In genomic region chr7:35186751-35187150, GRCh38 we compare ENCODE assay signal across 8 cellular contexts.
DNase-seq lines count a peak whose midpoint lies in the region; ATAC-seq, FAIRE-seq and TF ChIP-seq lines count a peak whose summit lies in the region.
"Not testable (repeated sequence)": the region's sequence is repeated elsewhere in the genome, so short reads cannot be mapped to it uniquely, and the experiment has no call there.

No MANE protein-coding gene starts in this region.

- not testable (repeated sequence) for H3K4me3 ChIP-seq in CD8-positive, alpha-beta memory T cell (ENCODE audit: low read length)
- H3K4me3 ChIP-seq in HUES48 (ENCODE audit: low read depth, low read length), result peak overlapping the region; percentile 56
- H3K4me3 ChIP-seq in RWPE2 (ENCODE audit: severe bottlenecking), result peak overlapping the region; percentile 18
- peak overlapping the region; percentile 8 to 34 (median 11) for H3K4me3 ChIP-seq in endothelial cell of umbilical vein (replicated peaks in 1 of 3; ENCODE audit: insufficient read depth in 1 of 3, low read depth in 1 of 3, low read length in 3 of 3)
- H3K4me3 ChIP-seq in iPS-20b (ENCODE audit: low read length), result peak overlapping the region; percentile 69
- H3K4me3 ChIP-seq in neural progenitor cell, result peak overlapping the region; percentile 56
- peak overlapping the region in 4 of 5 donors; percentile 36 to 75 (median 52) for H3K4me3 ChIP-seq in subcutaneous abdominal adipose tissue (ENCODE audit: low read depth in 1 of 5, low read length in 5 of 5)

- H3K27me3 Mint-ChIP-seq in CD8-positive, alpha-beta memory T cell, result peaks cover 15 to 24% of the 10 kb centered on the region in 2 donors
- peaks cover 37% of the 10 kb centered on the region for H3K27me3 Mint-ChIP-seq in activated naive CD4-positive, alpha-beta T cell treated with anti-CD3 and anti-CD28 coated beads, Interleukin-2, amount 10 ng/mL, durations not matched to agents 7 days and 5 days
- H3K27me3 Mint-ChIP-seq in neural progenitor cell (ENCODE audit: insufficient read depth, low read depth), result peaks cover 17% of the 10 kb centered on the region

- H3F3A ChIP-seq in neural progenitor cell (ENCODE audit: low read depth), result not testable (repeated sequence)

- not testable (repeated sequence) for H3K9ac ChIP-seq in HUES48 (ENCODE audit: low read depth, low read length); endothelial cell of umbilical vein (replicated peaks; ENCODE audit: extremely low read depth, insufficient read depth, low read length); iPS-20b (ENCODE audit: low read depth, low read length); neural progenitor cell; subcutaneous abdominal adipose tissue (ENCODE audit: low read length in 5 of 5)

- H3K4me2 ChIP-seq in endothelial cell of umbilical vein (ENCODE audit: insufficient read depth, low read length), result peak overlapping the region; percentile 64
- peak overlapping the region; percentile 76 for H3K4me2 ChIP-seq in neural progenitor cell

- not testable (repeated sequence) for DNase-seq in CD8-positive, alpha-beta memory T cell; RWPE2 (ENCODE audit: low spot score); activated naive CD4-positive, alpha-beta T cell treated with anti-CD3 and anti-CD28 coated beads, Interleukin-2, amount 10 ng/mL, durations not matched to agents 7 days and 5 days
- DNase-seq in endothelial cell of umbilical vein (ENCODE audit: low read depth, low spot score) (peak; percentile 21), neural progenitor cell (ENCODE audit: low spot score) (peak; percentile 41)

- peak overlapping the region in 6 of 7 donors; percentile 9 to 75 (median 57) for H3K4me3 Mint-ChIP-seq in CD8-positive, alpha-beta memory T cell
- peak overlapping the region; percentile 29 for H3K4me3 Mint-ChIP-seq in activated naive CD4-positive, alpha-beta T cell treated with anti-CD3 and anti-CD28 coated beads, Interleukin-2, amount 10 ng/mL, durations not matched to agents 7 days and 5 days
- H3K4me3 Mint-ChIP-seq in neural progenitor cell, result peak overlapping the region; percentile 82

- H3K4me1 Mint-ChIP-seq in CD8-positive, alpha-beta memory T cell, result peaks cover 6 to 20% (median 8%) of the 10 kb centered on the region in 3 donors
- peaks cover 14% of the 10 kb centered on the region for H3K4me1 Mint-ChIP-seq in activated naive CD4-positive, alpha-beta T cell treated with anti-CD3 and anti-CD28 coated beads, Interleukin-2, amount 10 ng/mL, durations not matched to agents 7 days and 5 days
- peaks cover 12% of the 10 kb centered on the region for H3K4me1 Mint-ChIP-seq in neural progenitor cell

- intact Hi-C loops in endothelial cell of umbilical vein (cut with micrococcal nuclease), result loop anchor here (10.0 kb wide), 2 partner anchors 152 to 438 kb away; partner anchors contain the start of gene DPY19L1

- H3K9me3 ChIP-seq in CD8-positive, alpha-beta memory T cell (ENCODE audit: low read length); HUES48 (ENCODE audit: control insufficient read depth, insufficient read depth, low read length); RWPE2 (ENCODE audit: severe bottlenecking); endothelial cell of umbilical vein (replicated peaks; ENCODE audit: control insufficient read depth, insufficient read depth, low read length); iPS-20b (ENCODE audit: insufficient read depth, low read depth, low read length); neural progenitor cell (ENCODE audit: low read depth); subcutaneous abdominal adipose tissue (ENCODE audit: control insufficient read depth in 5 of 5, low read length in 5 of 5): not testable (repeated sequence)

- not testable (repeated sequence) for FAIRE-seq in endothelial cell of umbilical vein (lab: Jason Lieb, UNC)

- H3K36me3 Mint-ChIP-seq in CD8-positive, alpha-beta memory T cell; activated naive CD4-positive, alpha-beta T cell treated with anti-CD3 and anti-CD28 coated beads, Interleukin-2, amount 10 ng/mL, durations not matched to agents 7 days and 5 days; neural progenitor cell: not testable (repeated sequence)

- H3K9me3 Mint-ChIP-seq in CD8-positive, alpha-beta memory T cell; activated naive CD4-positive, alpha-beta T cell treated with anti-CD3 and anti-CD28 coated beads, Interleukin-2, amount 10 ng/mL, durations not matched to agents 7 days and 5 days; neural progenitor cell: not testable (repeated sequence)

- H2AFZ ChIP-seq in endothelial cell of umbilical vein (ENCODE audit: low read depth, low read length) (peak overlapping the region; percentile 59), neural progenitor cell (replicated peaks) (peak overlapping the region; percentile 98)

- not testable (repeated sequence) for BruUV-seq in endothelial cell of umbilical vein (replicated peaks; lab: Mats Ljungman, UMichigan)

- H3K27ac Mint-ChIP-seq in CD8-positive, alpha-beta memory T cell; activated naive CD4-positive, alpha-beta T cell treated with anti-CD3 and anti-CD28 coated beads, Interleukin-2, amount 10 ng/mL, durations not matched to agents 7 days and 5 days; neural progenitor cell: not testable (repeated sequence)

- dilution Hi-C loops in endothelial cell of umbilical vein (cut with MboI; ENCODE audit: extremely low pct_ligation_motif_present, low sequenced_read_pairs), result not testable (repeated sequence)

- not testable (repeated sequence) for H3K27me3 ChIP-seq in CD8-positive, alpha-beta memory T cell (ENCODE audit: insufficient read depth, low read length, poor library complexity, severe bottlenecking)
- H3K27me3 ChIP-seq in HUES48 (ENCODE audit: control insufficient read depth, insufficient read depth, low read length) (peaks cover 40% of the 10 kb centered on the region), RWPE2 (ENCODE audit: insufficient read depth, poor library complexity, severe bottlenecking) (peaks cover 34% of the 10 kb centered on the region), endothelial cell of umbilical vein (ENCODE audit: control insufficient read depth in 2 of 2, insufficient read depth in 2 of 2, low read length in 2 of 2) (peaks cover 7 to 17% of the 10 kb centered on the region in 2 experiments), iPS-20b (ENCODE audit: insufficient read depth, low read length) (peaks cover 41% of the 10 kb centered on the region), neural progenitor cell (peaks cover 54% of the 10 kb centered on the region), subcutaneous abdominal adipose tissue (ENCODE audit: control insufficient read depth in 5 of 5, insufficient read depth in 4 of 5, low read length in 5 of 5) (peaks cover 0 to 13% (median 6%) of the 10 kb centered on the region in 5 donors)

- not testable (repeated sequence) for H3K9me1 ChIP-seq in endothelial cell of umbilical vein (replicated peaks; ENCODE audit: control insufficient read depth, extremely low read depth, insufficient read depth, low read length)

- not testable (repeated sequence) for TF ChIP-seq POLR2A in endothelial cell of umbilical vein (IDR thresholded peaks at IDR 0.05; ENCODE audit: low read depth, low read length)

- TF ChIP-seq CTCF in RWPE2 (IDR thresholded peaks at IDR 0.05; ENCODE audit: poor library complexity, severe bottlenecking); endothelial cell of umbilical vein (IDR thresholded peaks at IDR 0.05; ENCODE audit: extremely low read depth in 1 of 2, insufficient read depth in 1 of 2, low read depth in 1 of 2, low read length in 2 of 2); neural progenitor cell (IDR thresholded peaks at IDR 0.05): not testable (repeated sequence)

- H3K27ac ChIP-seq in CD8-positive, alpha-beta memory T cell (ENCODE audit: low read depth, low read length); HUES48 (ENCODE audit: low read depth, low read length); RWPE2 (ENCODE audit: poor library complexity, severe bottlenecking); endothelial cell of umbilical vein (ENCODE audit: insufficient read depth, low read depth, low read length); iPS-20b (ENCODE audit: low read length); neural progenitor cell; subcutaneous abdominal adipose tissue (ENCODE audit: low read depth, low read length): not testable (repeated sequence)

- H4K20me1 ChIP-seq in endothelial cell of umbilical vein (replicated peaks; ENCODE audit: control insufficient read depth, extremely low read depth, insufficient read depth, low read length); neural progenitor cell (ENCODE audit: low read depth): not testable (repeated sequence)

- CTCF ChIA-PET in CD8-positive, alpha-beta memory T cell (lab: Charles Lee); endothelial cell of umbilical vein (lab: Charles Lee): not testable (repeated sequence)
- CTCF ChIA-PET in activated naive CD4-positive, alpha-beta T cell treated with anti-CD3 and anti-CD28 coated beads, Interleukin-2, amount 10 ng/mL, durations not matched to agents 7 days and 5 days (lab: Charles Lee), result interaction anchor here (1.0 kb wide), 1 partner anchor 333 kb away, joined by 3 read pairs; no protein-coding TSS in a partner anchor

- H3K36me3 ChIP-seq in CD8-positive, alpha-beta memory T cell (ENCODE audit: insufficient read depth, low read length); HUES48 (ENCODE audit: control insufficient read depth, insufficient read depth, low read length); RWPE2 (ENCODE audit: low read depth); endothelial cell of umbilical vein (ENCODE audit: control insufficient read depth in 2 of 2, extremely low read depth in 1 of 2, insufficient read depth in 2 of 2, low read length in 2 of 2); iPS-20b (ENCODE audit: insufficient read depth, low read depth, low read length); neural progenitor cell; subcutaneous abdominal adipose tissue (ENCODE audit: control insufficient read depth in 5 of 5, insufficient read depth in 5 of 5, low read length in 5 of 5): not testable (repeated sequence)

- not testable (repeated sequence) for H3K79me2 ChIP-seq in endothelial cell of umbilical vein (ENCODE audit: control insufficient read depth, insufficient read depth, low read length); neural progenitor cell (ENCODE audit: low read depth)

- POLR2A ChIA-PET in CD8-positive, alpha-beta memory T cell (lab: Charles Lee); endothelial cell of umbilical vein (lab: Charles Lee): not testable (repeated sequence)

- not testable (repeated sequence) for H3K4me1 ChIP-seq in CD8-positive, alpha-beta memory T cell (ENCODE audit: insufficient read depth, low read length); HUES48 (ENCODE audit: control insufficient read depth, insufficient read depth, low read length); RWPE2 (ENCODE audit: insufficient read depth, poor library complexity, severe bottlenecking); endothelial cell of umbilical vein (ENCODE audit: control insufficient read depth, extremely low read depth, insufficient read depth, low read length); iPS-20b (ENCODE audit: insufficient read depth, low read length); neural progenitor cell
- peaks cover 0 to 14% (median 14%) of the 10 kb centered on the region in 5 donors for H3K4me1 ChIP-seq in subcutaneous abdominal adipose tissue (ENCODE audit: control insufficient read depth in 5 of 5, insufficient read depth in 5 of 5, low read length in 5 of 5)

- peak; percentile 70 for ATAC-seq in RWPE2 (ENCODE audit: low read depth)

Comparison
In these comparisons a context has a peak if more than half of its experiments do, and no peak if none do; other contexts are left out.
1. H3K4me3 Mint-ChIP-seq: peak in every context shown above with its lines; median percentile 82 in neural progenitor cell; 57 in CD8-positive, alpha-beta memory T cell; 29 in activated naive CD4-positive, alpha-beta T cell treated with anti-CD3 and anti-CD28 coated beads, Interleukin-2, amount 10 ng/mL, durations not matched to agents 7 days and 5 days.